Comparison of ENCODE assay signal across 2 cellular contexts in the genomic region with DNA sequence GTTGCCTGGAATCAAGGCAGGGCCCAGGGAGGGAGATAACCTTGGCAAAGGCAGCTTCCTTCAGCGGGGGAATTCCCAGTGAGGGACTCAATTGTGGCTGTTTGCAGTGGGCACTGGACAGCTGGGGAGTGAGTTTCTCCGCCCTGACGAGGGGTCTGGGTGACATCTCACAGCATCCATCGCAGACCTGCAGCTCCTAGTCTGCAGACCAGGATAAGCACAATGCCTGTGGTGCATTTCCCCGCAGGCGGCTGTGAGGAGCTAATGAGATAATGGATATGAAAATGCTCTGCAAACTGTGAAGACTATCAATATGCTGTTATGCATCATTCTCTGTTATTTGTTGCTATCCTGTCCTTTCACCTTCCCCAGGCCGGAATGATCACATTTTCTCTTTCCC.
TF ChIP-seq lines count a peak whose summit lies in the region.

No MANE protein-coding gene starts in this region.

TF ChIP-seq in IMR-90, 13 proteins besides CTCF, POLR2A, EP300 and RAD21:
- TF ChIP-seq BHLHE40 (IDR thresholded peaks at IDR 0.05; ENCODE audit: low read depth, low read length) = no peak

TF ChIP-seq in WTC11, 78 proteins besides CTCF, POLR2A, EP300 and RAD21:
- no peak for TF ChIP-seq ZNF219 (CRISPR knock-in tag; IDR thresholded peaks at IDR 0.05; ENCODE audit: borderline replicate concordance)
- TF ChIP-seq JUN (CRISPR knock-in tag; IDR thresholded peaks at IDR 0.05) = no peak
- TF ChIP-seq, protein P1, sequence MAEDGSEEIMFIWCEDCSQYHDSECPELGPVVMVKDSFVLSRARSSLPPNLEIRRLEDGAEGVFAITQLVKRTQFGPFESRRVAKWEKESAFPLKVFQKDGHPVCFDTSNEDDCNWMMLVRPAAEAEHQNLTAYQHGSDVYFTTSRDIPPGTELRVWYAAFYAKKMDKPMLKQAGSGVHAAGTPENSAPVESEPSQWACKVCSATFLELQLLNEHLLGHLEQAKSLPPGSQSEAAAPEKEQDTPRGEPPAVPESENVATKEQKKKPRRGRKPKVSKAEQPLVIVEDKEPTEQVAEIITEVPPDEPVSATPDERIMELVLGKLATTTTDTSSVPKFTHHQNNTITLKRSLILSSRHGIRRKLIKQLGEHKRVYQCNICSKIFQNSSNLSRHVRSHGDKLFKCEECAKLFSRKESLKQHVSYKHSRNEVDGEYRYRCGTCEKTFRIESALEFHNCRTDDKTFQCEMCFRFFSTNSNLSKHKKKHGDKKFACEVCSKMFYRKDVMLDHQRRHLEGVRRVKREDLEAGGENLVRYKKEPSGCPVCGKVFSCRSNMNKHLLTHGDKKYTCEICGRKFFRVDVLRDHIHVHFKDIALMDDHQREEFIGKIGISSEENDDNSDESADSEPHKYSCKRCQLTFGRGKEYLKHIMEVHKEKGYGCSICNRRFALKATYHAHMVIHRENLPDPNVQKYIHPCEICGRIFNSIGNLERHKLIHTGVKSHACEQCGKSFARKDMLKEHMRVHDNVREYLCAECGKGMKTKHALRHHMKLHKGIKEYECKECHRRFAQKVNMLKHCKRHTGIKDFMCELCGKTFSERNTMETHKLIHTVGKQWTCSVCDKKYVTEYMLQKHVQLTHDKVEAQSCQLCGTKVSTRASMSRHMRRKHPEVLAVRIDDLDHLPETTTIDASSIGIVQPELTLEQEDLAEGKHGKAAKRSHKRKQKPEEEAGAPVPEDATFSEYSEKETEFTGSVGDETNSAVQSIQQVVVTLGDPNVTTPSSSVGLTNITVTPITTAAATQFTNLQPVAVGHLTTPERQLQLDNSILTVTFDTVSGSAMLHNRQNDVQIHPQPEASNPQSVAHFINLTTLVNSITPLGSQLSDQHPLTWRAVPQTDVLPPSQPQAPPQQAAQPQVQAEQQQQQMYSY (CRISPR knock-in tag; IDR thresholded peaks at IDR 0.05) = no peak
- TF ChIP-seq, protein P2, sequence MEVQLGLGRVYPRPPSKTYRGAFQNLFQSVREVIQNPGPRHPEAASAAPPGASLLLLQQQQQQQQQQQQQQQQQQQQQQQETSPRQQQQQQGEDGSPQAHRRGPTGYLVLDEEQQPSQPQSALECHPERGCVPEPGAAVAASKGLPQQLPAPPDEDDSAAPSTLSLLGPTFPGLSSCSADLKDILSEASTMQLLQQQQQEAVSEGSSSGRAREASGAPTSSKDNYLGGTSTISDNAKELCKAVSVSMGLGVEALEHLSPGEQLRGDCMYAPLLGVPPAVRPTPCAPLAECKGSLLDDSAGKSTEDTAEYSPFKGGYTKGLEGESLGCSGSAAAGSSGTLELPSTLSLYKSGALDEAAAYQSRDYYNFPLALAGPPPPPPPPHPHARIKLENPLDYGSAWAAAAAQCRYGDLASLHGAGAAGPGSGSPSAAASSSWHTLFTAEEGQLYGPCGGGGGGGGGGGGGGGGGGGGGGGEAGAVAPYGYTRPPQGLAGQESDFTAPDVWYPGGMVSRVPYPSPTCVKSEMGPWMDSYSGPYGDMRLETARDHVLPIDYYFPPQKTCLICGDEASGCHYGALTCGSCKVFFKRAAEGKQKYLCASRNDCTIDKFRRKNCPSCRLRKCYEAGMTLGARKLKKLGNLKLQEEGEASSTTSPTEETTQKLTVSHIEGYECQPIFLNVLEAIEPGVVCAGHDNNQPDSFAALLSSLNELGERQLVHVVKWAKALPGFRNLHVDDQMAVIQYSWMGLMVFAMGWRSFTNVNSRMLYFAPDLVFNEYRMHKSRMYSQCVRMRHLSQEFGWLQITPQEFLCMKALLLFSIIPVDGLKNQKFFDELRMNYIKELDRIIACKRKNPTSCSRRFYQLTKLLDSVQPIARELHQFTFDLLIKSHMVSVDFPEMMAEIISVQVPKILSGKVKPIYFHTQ (CRISPR knock-in tag; IDR thresholded peaks at IDR 0.05) = no peak
- no peak for TF ChIP-seq ZNF671 (CRISPR knock-in tag; IDR thresholded peaks at IDR 0.05)
- TF ChIP-seq ESRRA (CRISPR knock-in tag; IDR thresholded peaks at IDR 0.05; ENCODE audit: borderline replicate concordance) = no peak
- TF ChIP-seq, protein P3, sequence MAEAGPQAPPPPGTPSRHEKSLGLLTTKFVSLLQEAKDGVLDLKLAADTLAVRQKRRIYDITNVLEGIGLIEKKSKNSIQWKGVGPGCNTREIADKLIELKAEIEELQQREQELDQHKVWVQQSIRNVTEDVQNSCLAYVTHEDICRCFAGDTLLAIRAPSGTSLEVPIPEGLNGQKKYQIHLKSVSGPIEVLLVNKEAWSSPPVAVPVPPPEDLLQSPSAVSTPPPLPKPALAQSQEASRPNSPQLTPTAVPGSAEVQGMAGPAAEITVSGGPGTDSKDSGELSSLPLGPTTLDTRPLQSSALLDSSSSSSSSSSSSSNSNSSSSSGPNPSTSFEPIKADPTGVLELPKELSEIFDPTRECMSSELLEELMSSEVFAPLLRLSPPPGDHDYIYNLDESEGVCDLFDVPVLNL (CRISPR knock-in tag; IDR thresholded peaks at IDR 0.05; ENCODE audit: borderline replicate concordance, low read depth) = no peak
- no peak for TF ChIP-seq ZNF317 (CRISPR knock-in tag; IDR thresholded peaks at IDR 0.05; ENCODE audit: borderline replicate concordance, low read depth)
- no peak for TF ChIP-seq NFE2L1 (CRISPR knock-in tag; IDR thresholded peaks at IDR 0.05)
- no peak for TF ChIP-seq SMAD3 (CRISPR knock-in tag; IDR thresholded peaks at IDR 0.05; ENCODE audit: borderline replicate concordance)
- TF ChIP-seq ZNF423 (CRISPR knock-in tag; IDR thresholded peaks at IDR 0.05) = no peak
- no peak for TF ChIP-seq GRHL2 (CRISPR knock-in tag; IDR thresholded peaks at IDR 0.05; ENCODE audit: insufficient replicate concordance, severe bottlenecking)
